1 cellular context compared by ENCODE assay signal in genomic region chr7:57308631-57309408, GRCh38.
TF ChIP-seq lines count a peak whose summit lies in the region.

No MANE protein-coding gene starts in this region.

TF ChIP-seq in H1, 55 proteins besides CTCF, POLR2A, EP300 and RAD21:
- no peak for TF ChIP-seq CBX5 (IDR thresholded peaks at IDR 0.05; ENCODE audit: low read depth, low read length)
- no peak for TF ChIP-seq SP1 (IDR thresholded peaks at IDR 0.05; ENCODE audit: low read depth, low read length)
- TF ChIP-seq RNF2 (IDR thresholded peaks at IDR 0.05; ENCODE audit: borderline replicate concordance, low read depth, low read length, missing control alignments, poor library complexity, severe bottlenecking): no peak
- no peak for TF ChIP-seq MAX (IDR thresholded peaks at IDR 0.05)
- no peak for TF ChIP-seq TBP (IDR thresholded peaks at IDR 0.05; ENCODE audit: low read depth, low read length)
